ENCODE assay signal across 1 cellular context in the genomic region with DNA sequence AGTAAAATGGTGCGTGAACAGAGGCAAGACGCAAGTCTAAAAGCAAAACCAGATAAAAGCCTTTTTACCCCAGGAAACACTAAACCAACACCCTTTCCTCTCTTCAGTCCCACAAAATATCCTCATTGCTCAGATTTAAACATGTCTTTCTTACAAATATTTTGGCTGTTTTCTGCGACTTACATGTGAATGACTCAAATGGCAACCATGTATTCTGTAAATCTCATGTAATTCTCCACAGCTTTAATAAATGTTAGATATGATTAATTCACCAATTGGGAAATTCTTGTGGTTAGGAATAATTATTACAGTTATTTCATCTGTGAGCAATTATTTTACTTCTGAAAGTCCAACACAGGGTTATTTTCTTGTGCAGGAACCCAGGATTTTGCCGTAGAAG.
TF ChIP-seq lines count a peak whose summit lies in the region.

No MANE protein-coding gene starts in this region.

TF ChIP-seq in SK-N-SH treated with all-trans-retinoic acid at 6 μM for 48 hours, 23 proteins besides CTCF, POLR2A, EP300 and RAD21 (continued from another document):
- TF ChIP-seq TCF4 (CRISPR knock-in tag; IDR thresholded peaks at IDR 0.05; ENCODE audit: borderline replicate concordance) = no peak
- no peak for TF ChIP-seq ZC3H10 (CRISPR knock-in tag; IDR thresholded peaks at IDR 0.05)
- no peak for TF ChIP-seq CSDC2 (CRISPR knock-in tag; IDR thresholded peaks at IDR 0.05)
- no peak for TF ChIP-seq ZNF565 (CRISPR knock-in tag; conservative IDR thresholded peaks at IDR 0.05; ENCODE audit: low read depth)
- TF ChIP-seq, protein P1, sequence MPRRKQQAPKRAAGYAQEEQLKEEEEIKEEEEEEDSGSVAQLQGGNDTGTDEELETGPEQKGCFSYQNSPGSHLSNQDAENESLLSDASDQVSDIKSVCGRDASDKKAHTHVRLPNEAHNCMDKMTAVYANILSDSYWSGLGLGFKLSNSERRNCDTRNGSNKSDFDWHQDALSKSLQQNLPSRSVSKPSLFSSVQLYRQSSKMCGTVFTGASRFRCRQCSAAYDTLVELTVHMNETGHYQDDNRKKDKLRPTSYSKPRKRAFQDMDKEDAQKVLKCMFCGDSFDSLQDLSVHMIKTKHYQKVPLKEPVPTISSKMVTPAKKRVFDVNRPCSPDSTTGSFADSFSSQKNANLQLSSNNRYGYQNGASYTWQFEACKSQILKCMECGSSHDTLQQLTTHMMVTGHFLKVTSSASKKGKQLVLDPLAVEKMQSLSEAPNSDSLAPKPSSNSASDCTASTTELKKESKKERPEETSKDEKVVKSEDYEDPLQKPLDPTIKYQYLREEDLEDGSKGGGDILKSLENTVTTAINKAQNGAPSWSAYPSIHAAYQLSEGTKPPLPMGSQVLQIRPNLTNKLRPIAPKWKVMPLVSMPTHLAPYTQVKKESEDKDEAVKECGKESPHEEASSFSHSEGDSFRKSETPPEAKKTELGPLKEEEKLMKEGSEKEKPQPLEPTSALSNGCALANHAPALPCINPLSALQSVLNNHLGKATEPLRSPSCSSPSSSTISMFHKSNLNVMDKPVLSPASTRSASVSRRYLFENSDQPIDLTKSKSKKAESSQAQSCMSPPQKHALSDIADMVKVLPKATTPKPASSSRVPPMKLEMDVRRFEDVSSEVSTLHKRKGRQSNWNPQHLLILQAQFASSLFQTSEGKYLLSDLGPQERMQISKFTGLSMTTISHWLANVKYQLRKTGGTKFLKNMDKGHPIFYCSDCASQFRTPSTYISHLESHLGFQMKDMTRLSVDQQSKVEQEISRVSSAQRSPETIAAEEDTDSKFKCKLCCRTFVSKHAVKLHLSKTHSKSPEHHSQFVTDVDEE (CRISPR knock-in tag; IDR thresholded peaks at IDR 0.05) = no peak
TF ChIP-seq in SK-N-SH treated with all-trans-retinoic acid at 6 μM for 48 hours: peak in this region for 0.
